ENCODE assay signal across 13 cellular contexts in the genomic region with DNA sequence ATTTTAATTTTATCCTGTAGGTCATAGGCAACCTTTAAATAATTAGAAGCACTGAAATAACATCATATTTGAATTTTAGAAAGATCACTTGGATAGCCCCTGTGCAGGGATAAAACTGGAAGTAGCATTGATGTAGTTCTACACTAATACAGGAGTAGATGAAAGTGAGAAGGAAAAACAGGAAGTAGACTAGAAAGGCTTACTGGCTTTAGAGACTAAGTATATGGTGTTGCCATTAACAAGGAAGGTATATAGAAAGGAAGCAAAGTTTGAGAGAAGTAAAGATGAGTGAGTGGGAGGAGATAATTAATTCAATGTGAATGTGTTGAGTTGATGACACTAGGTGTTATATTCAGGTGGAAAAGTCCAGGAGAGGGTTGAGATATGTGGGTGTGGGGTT.
A peak's percentile ranks its signal among the peaks of the same experiment; 100 is the strongest.
DNase-seq lines count a peak whose midpoint lies in the region; ATAC-seq and TF ChIP-seq lines count a peak whose summit lies in the region.
"Had no signal": no experiment of that assay in that cellular context is flagged by ENCODE, and none has a peak within 500 bp of the region (broad histone marks: within the 10 kb centered on the region; RNA-seq: fewer than 3 reads in every experiment).

No MANE protein-coding gene starts in this region.

- H4K20me1 ChIP-seq in Karpas-422 (ENCODE audit: insufficient read depth, low read depth, low read length) (no peaks in the 10 kb centered on the region), MM.1S (ENCODE audit: insufficient read depth, low read length) (no peaks in the 10 kb centered on the region)

- no peak for TF ChIP-seq CTCF in Calu3 (IDR thresholded peaks at IDR 0.05; ENCODE audit: unreplicated experiment)
- no peak for TF ChIP-seq CTCF in MM.1S (IDR thresholded peaks at IDR 0.05; ENCODE audit: low read length)
- no peak for TF ChIP-seq CTCF in Peyer's patch (IDR thresholded peaks at IDR 0.05)

- intact Hi-C loops in Calu3 (cut with micrococcal nuclease; ENCODE audit: unreplicated experiment), result no loop called here
- intact Hi-C loops in CD4-positive, alpha-beta memory T cell (cut with micrococcal nuclease), result no loop called here

- no peak overlapping the region for H3K9ac ChIP-seq in Karpas-422 (ENCODE audit: low read length)
- H3K9ac ChIP-seq in MM.1S (ENCODE audit: low read length), result no peak overlapping the region

- H3K4me3 ChIP-seq in Karpas-422 (ENCODE audit: low read length) (no peak overlapping the region), MM.1S (ENCODE audit: low read length) (no peak overlapping the region), Peyer's patch (no peak overlapping the region)
- no peak overlapping the region for H3K4me3 ChIP-seq in CD4-positive, alpha-beta memory T cell (ENCODE audit: low read length in 2 of 2)
- H3K4me3 ChIP-seq: A549, heart left ventricle had no signal

- H3K4me3 Mint-ChIP-seq in Calu3 (ENCODE audit: low read depth, unreplicated experiment), result no peak overlapping the region
- no peak overlapping the region for H3K4me3 Mint-ChIP-seq in CD4-positive, alpha-beta memory T cell
- H3K4me3 Mint-ChIP-seq: activated T-cell treated with anti-CD3 and anti-CD28 coated beads, Interleukin-2, amount 50 U/mL, for 24 hours; stimulated activated naive CD8-positive, alpha-beta T cell treated with anti-CD3 and anti-CD28 coated beads, Interleukin-15, Interleukin-2, amounts not matched to agents 100 ng/mL and 50 ng/mL, for 24 hours had no signal

- no peaks in the 10 kb centered on the region for H3K36me3 Mint-ChIP-seq in Calu3 (ENCODE audit: insufficient read depth, unreplicated experiment)
- H3K36me3 Mint-ChIP-seq in CD4-positive, alpha-beta memory T cell, result peaks cover 0 to 6% of the 10 kb centered on the region in 2 donors

- DNase-seq in Calu3, result no peak
- peak; percentile 39 for DNase-seq in Karpas-422
- DNase-seq in activated gamma-delta T cell treated with Interleukin-2 at 50 U/mL for 16 hours, result no peak
- DNase-seq in MM.1S, result no peak
- DNase-seq in Peyer's patch, result no peak
- no peak for DNase-seq in CD4-positive, alpha-beta memory T cell
- DNase-seq: activated T-cell treated with anti-CD3 and anti-CD28 coated beads, Interleukin-2, amount 50 U/mL, for 24 hours; heart left ventricle; NCI-H1694 had no signal

- H3K4me1 ChIP-seq in Karpas-422 (ENCODE audit: low read length) (no peaks in the 10 kb centered on the region), MM.1S (ENCODE audit: low read length) (peaks cover 42% of the 10 kb centered on the region), Peyer's patch (no peaks in the 10 kb centered on the region)
- H3K4me1 ChIP-seq in CD4-positive, alpha-beta memory T cell (ENCODE audit: insufficient read depth, low read length), result no peaks in the 10 kb centered on the region

- H3K27ac ChIP-seq in Karpas-422 (ENCODE audit: low read length) (no peak overlapping the region), MM.1S (ENCODE audit: low read length) (no peak overlapping the region), Peyer's patch (no peak overlapping the region)
- H3K27ac ChIP-seq in CD4-positive, alpha-beta memory T cell (ENCODE audit: low read depth, low read length), result no peak overlapping the region
- H3K27ac ChIP-seq: A549, heart left ventricle had no signal

- H3F3A ChIP-seq in MM.1S (ENCODE audit: insufficient read depth, low read length), result peaks cover 14% of the 10 kb centered on the region

- H3K27me3 ChIP-seq in Karpas-422 (ENCODE audit: low read length), result no peaks in the 10 kb centered on the region
- H3K27me3 ChIP-seq in MM.1S (replicated peaks; ENCODE audit: insufficient read depth, low read length), result no peaks in the 10 kb centered on the region
- no peaks in the 10 kb centered on the region for H3K27me3 ChIP-seq in Peyer's patch
- no peaks in the 10 kb centered on the region for H3K27me3 ChIP-seq in CD4-positive, alpha-beta memory T cell (ENCODE audit: insufficient read depth, low read length)
- H3K27me3 ChIP-seq: heart left ventricle had no signal

- no TSS peak for BruUV-seq in Calu3 (replicated peaks; lab: Mats Ljungman, UMichigan)

- H2AFZ ChIP-seq in Karpas-422 (ENCODE audit: low read length) (no peak overlapping the region), MM.1S (ENCODE audit: low read length) (no peak overlapping the region)

- no peaks in the 10 kb centered on the region for H3K9me3 Mint-ChIP-seq in Calu3 (ENCODE audit: low read depth, unreplicated experiment)
- peaks cover 0 to 2% (median 0%) of the 10 kb centered on the region in 8 donors for H3K9me3 Mint-ChIP-seq in CD4-positive, alpha-beta memory T cell
- H3K9me3 Mint-ChIP-seq: activated T-cell treated with anti-CD3 and anti-CD28 coated beads, Interleukin-2, amount 50 U/mL, for 24 hours; stimulated activated naive CD8-positive, alpha-beta T cell treated with anti-CD3 and anti-CD28 coated beads, Interleukin-15, Interleukin-2, amounts not matched to agents 100 ng/mL and 50 ng/mL, for 24 hours had no signal

- H3K9me2 ChIP-seq in Karpas-422 (replicated peaks; ENCODE audit: insufficient read depth, low read length) (no peaks in the 10 kb centered on the region), MM.1S (replicated peaks; ENCODE audit: insufficient read depth, low read length) (no peaks in the 10 kb centered on the region)

- no peaks in the 10 kb centered on the region for H3K36me3 ChIP-seq in Karpas-422 (ENCODE audit: insufficient read depth, low read length)
- H3K36me3 ChIP-seq in MM.1S (replicated peaks; ENCODE audit: insufficient read depth, low read length), result no peaks in the 10 kb centered on the region
- H3K36me3 ChIP-seq in Peyer's patch, result no peaks in the 10 kb centered on the region
- H3K36me3 ChIP-seq in CD4-positive, alpha-beta memory T cell (ENCODE audit: insufficient read depth, low read length), result no peaks in the 10 kb centered on the region
- H3K36me3 ChIP-seq: heart left ventricle had no signal

- POLR2A ChIA-PET in CD4-positive, alpha-beta memory T cell (lab: Charles Lee; ENCODE audit: partially characterized antibody), result no interaction called here

- H3K79me2 ChIP-seq in Karpas-422 (ENCODE audit: low read length) (no peaks in the 10 kb centered on the region), MM.1S (ENCODE audit: low read length) (no peaks in the 10 kb centered on the region)

- H3K9me3 ChIP-seq in Karpas-422 (ENCODE audit: low read length) (no peaks in the 10 kb centered on the region), MM.1S (replicated peaks; ENCODE audit: insufficient read depth, low read length) (no peaks in the 10 kb centered on the region), Peyer's patch (no peaks in the 10 kb centered on the region)
- H3K9me3 ChIP-seq in CD4-positive, alpha-beta memory T cell (ENCODE audit: control insufficient read depth in 1 of 2, low read length in 2 of 2), result no peaks in the 10 kb centered on the region
- H3K9me3 ChIP-seq: A549, heart left ventricle had no signal

- no peaks in the 10 kb centered on the region for H3K27me3 Mint-ChIP-seq in Calu3 (ENCODE audit: unreplicated experiment)
- H3K27me3 Mint-ChIP-seq in CD4-positive, alpha-beta memory T cell, result no peaks in the 10 kb centered on the region
- H3K27me3 Mint-ChIP-seq: activated T-cell treated with anti-CD3 and anti-CD28 coated beads, Interleukin-2, amount 50 U/mL, for 24 hours; stimulated activated naive CD8-positive, alpha-beta T cell treated with anti-CD3 and anti-CD28 coated beads, Interleukin-15, Interleukin-2, amounts not matched to agents 100 ng/mL and 50 ng/mL, for 24 hours had no signal

- ATAC-seq in GM19438 (IDR thresholded peaks at IDR 0.05; ENCODE audit: low read depth, unreplicated experiment) (peak; percentile 67), HG02852 (IDR thresholded peaks at IDR 0.05; ENCODE audit: unreplicated experiment) (peak; percentile 88)
- ATAC-seq: A549, heart left ventricle had no signal

- peak overlapping the region; percentile 5 for H3K27ac Mint-ChIP-seq in Calu3 (ENCODE audit: unreplicated experiment)
- H3K27ac Mint-ChIP-seq in CD4-positive, alpha-beta memory T cell, result no peak overlapping the region
- H3K27ac Mint-ChIP-seq: activated T-cell treated with anti-CD3 and anti-CD28 coated beads, Interleukin-2, amount 50 U/mL, for 24 hours; stimulated activated naive CD8-positive, alpha-beta T cell treated with anti-CD3 and anti-CD28 coated beads, Interleukin-15, Interleukin-2, amounts not matched to agents 100 ng/mL and 50 ng/mL, for 24 hours had no signal

- TF ChIP-seq POLR2A in Peyer's patch (IDR thresholded peaks at IDR 0.05), result no peak

- CTCF ChIA-PET in Calu3 (lab: Charles Lee), result no interaction called here
- CTCF ChIA-PET in CD4-positive, alpha-beta memory T cell (lab: Charles Lee; ENCODE audit: partially characterized antibody), result no interaction called here

- H3K4me1 Mint-ChIP-seq in Calu3 (ENCODE audit: low read depth, unreplicated experiment), result peaks cover 17% of the 10 kb centered on the region
- peaks cover 0 to 2% (median 0%) of the 10 kb centered on the region in 4 donors for H3K4me1 Mint-ChIP-seq in CD4-positive, alpha-beta memory T cell

- no peak overlapping the region for H3K4me2 ChIP-seq in Karpas-422 (ENCODE audit: low read depth, low read length, poor library complexity, severe bottlenecking)
- no peak overlapping the region for H3K4me2 ChIP-seq in MM.1S (ENCODE audit: low read depth, low read length)
- H3K4me2 ChIP-seq: A549 had no signal
